In genomic region chr13:80900557-80900956, GRCh38 we compare ENCODE assay signal across 20 cellular contexts.
DNase-seq lines count a peak whose midpoint lies in the region; ATAC-seq and TF ChIP-seq lines count a peak whose summit lies in the region.
"Had no signal": no experiment of that assay in that cellular context is flagged by ENCODE, and none has a peak within 500 bp of the region (broad histone marks: within the 10 kb centered on the region; RNA-seq: fewer than 3 reads in every experiment).

No MANE protein-coding gene starts in this region.

- H3K9me3 ChIP-seq in left ventricle myocardium inferior (replicated peaks) (no peaks in the 10 kb centered on the region), subcutaneous abdominal adipose tissue (ENCODE audit: control insufficient read depth in 5 of 5, low read length in 5 of 5) (no peaks in the 10 kb centered on the region), gastroesophageal sphincter (no peaks in the 10 kb centered on the region)
- H3K9me3 ChIP-seq: BE2C had no signal

- no peak for TF ChIP-seq EP300 in gastroesophageal sphincter (IDR thresholded peaks at IDR 0.05)

- H3K4me1 ChIP-seq in left ventricle myocardium inferior (peaks cover 15% of the 10 kb centered on the region), subcutaneous abdominal adipose tissue (ENCODE audit: control insufficient read depth in 5 of 5, insufficient read depth in 5 of 5, low read length in 5 of 5) (peaks cover 0 to 12% (median 8%) of the 10 kb centered on the region in 5 donors), gastroesophageal sphincter (peaks cover 0 to 7% (median 0%) of the 10 kb centered on the region in 3 donors)
- H3K4me1 ChIP-seq: BE2C had no signal

- peaks cover 14% of the 10 kb centered on the region for H3K4me1 Mint-ChIP-seq in nephron

- H3K36me3 Mint-ChIP-seq in nephron (ENCODE audit: low read depth), result no peaks in the 10 kb centered on the region
- peaks cover 0 to 4% of the 10 kb centered on the region in 2 donors for H3K36me3 Mint-ChIP-seq in activated naive CD4-positive, alpha-beta T cell treated with anti-CD3 and anti-CD28 coated beads, Interleukin-2, amount 50 U/mL, for 72 hours

- peak; percentile 20 to 31 for DNase-seq in cardiac fibroblast (ENCODE audit: low read depth in 2 of 2)
- no peak for DNase-seq in left ventricle myocardium inferior
- no peak for DNase-seq in NCI-H1436 treated with DMSO at 0.1 percent for 48 hours (lab: John Stamatoyannopoulos, UW)
- DNase-seq in activated naive CD4-positive, alpha-beta T cell treated with anti-CD3 and anti-CD28 coated beads, Interleukin-2, amount 50 U/mL, for 72 hours (ENCODE audit: low spot score in 2 of 2), result no peak
- DNase-seq: BE2C, EL, GF-D8, GOT3, KG1, NCI-H1092, NCI-H146, NCI-H2029 treated with DMSO at 0.1 percent for 48 hours, NCI-H226, NCI-H524 treated with DMSO at 0.1 percent for 48 hours, NCI-H82 had no signal

- no peak for TF ChIP-seq CTCF in cardiac fibroblast (IDR thresholded peaks at IDR 0.05; ENCODE audit: low read depth, low read length)
- TF ChIP-seq CTCF in left ventricle myocardium inferior (IDR thresholded peaks at IDR 0.05; ENCODE audit: borderline replicate concordance), result no peak
- no peak for TF ChIP-seq CTCF in nephron (IDR thresholded peaks at IDR 0.05; ENCODE audit: unreplicated experiment in 3 of 3)
- TF ChIP-seq CTCF in gastroesophageal sphincter (IDR thresholded peaks at IDR 0.05), result no peak

- no peaks in the 10 kb centered on the region for H3K27me3 Mint-ChIP-seq in nephron (ENCODE audit: low read depth)

- no peak overlapping the region for H3K9ac ChIP-seq in subcutaneous abdominal adipose tissue (ENCODE audit: low read length in 5 of 5)

- peak overlapping the region; percentile 54 to 62 (median 57) for H3K27ac Mint-ChIP-seq in nephron
- no peak overlapping the region for H3K27ac Mint-ChIP-seq in activated naive CD4-positive, alpha-beta T cell treated with anti-CD3 and anti-CD28 coated beads, Interleukin-2, amount 50 U/mL, for 72 hours

- H3K4me3 ChIP-seq in cardiac fibroblast (replicated peaks in 1 of 2; ENCODE audit: low read depth in 2 of 2, low read length in 2 of 2) (no peak overlapping the region), left ventricle myocardium inferior (peak overlapping the region; percentile 4), subcutaneous abdominal adipose tissue (ENCODE audit: low read depth in 1 of 5, low read length in 5 of 5) (no peak overlapping the region), gastroesophageal sphincter (no peak overlapping the region)

- H3K27me3 ChIP-seq in left ventricle myocardium inferior (ENCODE audit: low read depth) (no peaks in the 10 kb centered on the region), subcutaneous abdominal adipose tissue (ENCODE audit: control insufficient read depth in 5 of 5, insufficient read depth in 4 of 5, low read length in 5 of 5) (no peaks in the 10 kb centered on the region), gastroesophageal sphincter (no peaks in the 10 kb centered on the region)
- H3K27me3 ChIP-seq: BE2C had no signal

- no peak for ATAC-seq in gastroesophageal sphincter
- no peak for ATAC-seq in activated naive CD4-positive, alpha-beta T cell treated with anti-CD3 and anti-CD28 coated beads, Interleukin-2, amount 50 U/mL, for 72 hours
- ATAC-seq: HCT116, Panc1 had no signal

- H3K27ac ChIP-seq in left ventricle myocardium inferior (replicated peaks) (peak overlapping the region; percentile 74), subcutaneous abdominal adipose tissue (ENCODE audit: low read depth, low read length) (peak overlapping the region; percentile 32), gastroesophageal sphincter (peak overlapping the region in 1 of 4 donors; percentile 7)

- TF ChIP-seq POLR2A in gastroesophageal sphincter (IDR thresholded peaks at IDR 0.05), result no peak

- no peak overlapping the region for H3K4me3 Mint-ChIP-seq in nephron

- H3K9me3 Mint-ChIP-seq in nephron, result no peaks in the 10 kb centered on the region
- peaks cover 15% of the 10 kb centered on the region in 2 donors for H3K9me3 Mint-ChIP-seq in activated naive CD4-positive, alpha-beta T cell treated with anti-CD3 and anti-CD28 coated beads, Interleukin-2, amount 50 U/mL, for 72 hours

- H3K36me3 ChIP-seq in left ventricle myocardium inferior (no peaks in the 10 kb centered on the region), subcutaneous abdominal adipose tissue (ENCODE audit: control insufficient read depth in 5 of 5, insufficient read depth in 5 of 5, low read length in 5 of 5) (no peaks in the 10 kb centered on the region), gastroesophageal sphincter (no peaks in the 10 kb centered on the region)
- H3K36me3 ChIP-seq: BE2C had no signal

- intact Hi-C loops in left ventricle myocardium inferior (cut with micrococcal nuclease), result no loop called here

Comparison
In these comparisons a context has a peak if more than half of its experiments do, and no peak if none do; other contexts are left out.
1. DNase-seq: peak in cardiac fibroblast (2 of 2); none in left ventricle myocardium inferior (single experiment), NCI-H1436 treated with DMSO at 0.1 percent for 48 hours (single experiment) and activated naive CD4-positive, alpha-beta T cell treated with anti-CD3 and anti-CD28 coated beads, Interleukin-2, amount 50 U/mL, for 72 hours (0 of 2).
2. H3K27ac Mint-ChIP-seq: peak in nephron (3 of 3); none in activated naive CD4-positive, alpha-beta T cell treated with anti-CD3 and anti-CD28 coated beads, Interleukin-2, amount 50 U/mL, for 72 hours (0 of 2).